Comparison of ENCODE assay signal across 9 cellular contexts in genomic region chrX:110992611-110993010, GRCh38.
A peak's percentile ranks its signal among the peaks of the same experiment; 100 is the strongest.
DNase-seq lines count a peak whose midpoint lies in the region; ATAC-seq and TF ChIP-seq lines count a peak whose summit lies in the region.
"Had no signal": no experiment of that assay in that cellular context is flagged by ENCODE, and none has a peak within 500 bp of the region (broad histone marks: within the 10 kb centered on the region; RNA-seq: fewer than 3 reads in every experiment).

No MANE protein-coding gene starts in this region.

- no peak overlapping the region for H3K27ac ChIP-seq in fibroblast of lung (ENCODE audit: insufficient read depth, low read length)

- no peak overlapping the region for H3K27ac Mint-ChIP-seq in stimulated activated effector memory CD8-positive, alpha-beta T cell treated with anti-CD3 and anti-CD28 coated beads, Interleukin-12 subunit alpha, Interleukin-12 subunit beta, amount 100 ng/mL, for 72 hours
- H3K27ac Mint-ChIP-seq: activated naive CD8-positive, alpha-beta T cell treated with anti-CD3 and anti-CD28 coated beads, Interleukin-2, amount 10 ng/mL, durations not matched to agents 7 days and 5 days had no signal

- TF ChIP-seq CTCF in fibroblast of lung (conservative IDR thresholded peaks at IDR 0.05 in 1 of 2, IDR thresholded peaks at IDR 0.05 in 1 of 2; ENCODE audit: low read depth in 1 of 2, low read length in 2 of 2), result peak; percentile 31 to 39

- H3K9me3 ChIP-seq in fibroblast of lung (ENCODE audit: control insufficient read depth, insufficient read depth, low read depth, low read length), result no peaks in the 10 kb centered on the region

- H2AFZ ChIP-seq in fibroblast of lung (ENCODE audit: low read length), result no peak overlapping the region

- DNase-seq in NCI-H82 (lab: John Stamatoyannopoulos, UW), result peak; percentile 52
- DNase-seq in NCI-H82 treated with DMSO at 0.1 percent for 48 hours (lab: John Stamatoyannopoulos, UW; ENCODE audit: unreplicated experiment), result no peak
- DNase-seq in T-helper 1 cell, result peak in 3 of 5 donors; percentile 2 to 16 (median 11)
- DNase-seq in fibroblast of lung (ENCODE audit: low read depth in 2 of 2), result peak; percentile 5 to 19
- peak; percentile 27 for DNase-seq in stimulated activated CD4-positive, alpha-beta T cell treated with anti-CD3 and anti-CD28 coated beads, Interleukin-15, amount 100 ng/mL, for 24 hours
- no peak for DNase-seq in stimulated activated effector memory CD8-positive, alpha-beta T cell treated with anti-CD3 and anti-CD28 coated beads, Interleukin-12 subunit alpha, Interleukin-12 subunit beta, amount 100 ng/mL, for 72 hours (ENCODE audit: low spot score in 2 of 2)
- DNase-seq in HCEC 1CT, result no peak
- DNase-seq: activated naive CD8-positive, alpha-beta T cell treated with anti-CD3 and anti-CD28 coated beads, Interleukin-2, amount 10 ng/mL, durations not matched to agents 7 days and 5 days had no signal

- no peak overlapping the region for H3K9ac ChIP-seq in fibroblast of lung (ENCODE audit: insufficient read depth, low read length)

- H3K79me2 ChIP-seq in fibroblast of lung (ENCODE audit: control insufficient read depth, insufficient read depth, low read length), result no peaks in the 10 kb centered on the region

- peak; percentile 73 for ATAC-seq in HG03342 (IDR thresholded peaks at IDR 0.05; ENCODE audit: unreplicated experiment)
- ATAC-seq in stimulated activated effector memory CD8-positive, alpha-beta T cell treated with anti-CD3 and anti-CD28 coated beads, Interleukin-12 subunit alpha, Interleukin-12 subunit beta, amount 100 ng/mL, for 72 hours, result no peak

- H3K4me1 ChIP-seq in fibroblast of lung (ENCODE audit: control insufficient read depth, extremely low read depth, insufficient read depth, low read length), result no peaks in the 10 kb centered on the region

- H3K27me3 ChIP-seq in fibroblast of lung (ENCODE audit: control insufficient read depth, insufficient read depth, low read length), result no peaks in the 10 kb centered on the region

- H3K4me2 ChIP-seq in fibroblast of lung (ENCODE audit: extremely low read depth, insufficient read depth, low read length), result no peak overlapping the region

- H3K9me3 Mint-ChIP-seq in stimulated activated effector memory CD8-positive, alpha-beta T cell treated with anti-CD3 and anti-CD28 coated beads, Interleukin-12 subunit alpha, Interleukin-12 subunit beta, amount 100 ng/mL, for 72 hours, result no peaks in the 10 kb centered on the region
- H3K9me3 Mint-ChIP-seq: activated naive CD8-positive, alpha-beta T cell treated with anti-CD3 and anti-CD28 coated beads, Interleukin-2, amount 10 ng/mL, durations not matched to agents 7 days and 5 days had no signal

- no peak overlapping the region for H3K4me3 Mint-ChIP-seq in stimulated activated effector memory CD8-positive, alpha-beta T cell treated with anti-CD3 and anti-CD28 coated beads, Interleukin-12 subunit alpha, Interleukin-12 subunit beta, amount 100 ng/mL, for 72 hours
- H3K4me3 Mint-ChIP-seq: activated naive CD8-positive, alpha-beta T cell treated with anti-CD3 and anti-CD28 coated beads, Interleukin-2, amount 10 ng/mL, durations not matched to agents 7 days and 5 days had no signal

- H4K20me1 ChIP-seq in fibroblast of lung (ENCODE audit: control insufficient read depth, extremely low read depth, insufficient read depth, low read length), result no peaks in the 10 kb centered on the region

- no peak overlapping the region for H3K4me3 ChIP-seq in fibroblast of lung (replicated peaks in 1 of 4; ENCODE audit: control extremely low read depth in 1 of 4, insufficient read depth in 1 of 4, low read depth in 3 of 4, low read length in 4 of 4)

- no peaks in the 10 kb centered on the region for H3K4me1 Mint-ChIP-seq in stimulated activated effector memory CD8-positive, alpha-beta T cell treated with anti-CD3 and anti-CD28 coated beads, Interleukin-12 subunit alpha, Interleukin-12 subunit beta, amount 100 ng/mL, for 72 hours
- H3K4me1 Mint-ChIP-seq: activated naive CD8-positive, alpha-beta T cell treated with anti-CD3 and anti-CD28 coated beads, Interleukin-2, amount 10 ng/mL, durations not matched to agents 7 days and 5 days had no signal

- H3K36me3 ChIP-seq in fibroblast of lung (ENCODE audit: control insufficient read depth, insufficient read depth, low read length), result no peaks in the 10 kb centered on the region

- no peaks in the 10 kb centered on the region for H3K36me3 Mint-ChIP-seq in stimulated activated effector memory CD8-positive, alpha-beta T cell treated with anti-CD3 and anti-CD28 coated beads, Interleukin-12 subunit alpha, Interleukin-12 subunit beta, amount 100 ng/mL, for 72 hours
- H3K36me3 Mint-ChIP-seq: activated naive CD8-positive, alpha-beta T cell treated with anti-CD3 and anti-CD28 coated beads, Interleukin-2, amount 10 ng/mL, durations not matched to agents 7 days and 5 days had no signal

Comparison
In these comparisons a context has a peak if more than half of its experiments do, and no peak if none do; other contexts are left out.
1. DNase-seq: peak in NCI-H82 (single experiment), T-helper 1 cell (3 of 5), fibroblast of lung (2 of 2) and stimulated activated CD4-positive, alpha-beta T cell treated with anti-CD3 and anti-CD28 coated beads, Interleukin-15, amount 100 ng/mL, for 24 hours (single experiment); none in NCI-H82 treated with DMSO at 0.1 percent for 48 hours (single experiment), stimulated activated effector memory CD8-positive, alpha-beta T cell treated with anti-CD3 and anti-CD28 coated beads, Interleukin-12 subunit alpha, Interleukin-12 subunit beta, amount 100 ng/mL, for 72 hours (0 of 2) and HCEC 1CT (single experiment).